ENCODE assay signal across 8 cellular contexts in genomic region chr17:67800495-67800928, GRCh38. TPM values are rescaled to one million over a fixed set of nuclear protein-coding genes. Genes with fewer than 3 reads are reported as not detected.
A peak's percentile ranks its signal among the peaks of the same experiment; 100 is the strongest.
DNase-seq lines count a peak whose midpoint lies in the region; ATAC-seq and TF ChIP-seq lines count a peak whose summit lies in the region.

No MANE protein-coding gene starts in this region.

- TF ChIP-seq CTCF in LNCaP clone FGC (IDR thresholded peaks at IDR 0.05; ENCODE audit: control insufficient read depth, extremely low read depth, insufficient read depth) (peak; percentile 69), RWPE2 (IDR thresholded peaks at IDR 0.05; ENCODE audit: poor library complexity, severe bottlenecking) (peak; percentile 60), heart left ventricle (IDR thresholded peaks at IDR 0.05) (peak; percentile 45 to 72 (median 60)), psoas muscle (IDR thresholded peaks at IDR 0.05) (peak; percentile 56)

- H3K4me3 ChIP-seq in LNCaP clone FGC (ENCODE audit: low read depth, low read length) (no peak overlapping the region), RWPE2 (ENCODE audit: severe bottlenecking) (no peak overlapping the region), adipocyte (ENCODE audit: low read length) (no peak overlapping the region), heart left ventricle (no peak overlapping the region), psoas muscle (no peak overlapping the region)

- H3K9me3 ChIP-seq in RWPE2 (ENCODE audit: severe bottlenecking) (peaks cover 2% of the 10 kb centered on the region), adipocyte (ENCODE audit: control insufficient read depth, low read length) (no peaks in the 10 kb centered on the region), heart left ventricle (no peaks in the 10 kb centered on the region), psoas muscle (no peaks in the 10 kb centered on the region)

- ATAC-seq in GM21529 (IDR thresholded peaks at IDR 0.05; ENCODE audit: unreplicated experiment) (peak; percentile 91), RWPE2 (ENCODE audit: low read depth) (peak; percentile 75; the same call in 2 of the 3 replicates), heart left ventricle (peak; percentile 55 to 94 (median 94)), psoas muscle (peak; percentile 76 to 95 (median 92))

- H3K9ac ChIP-seq in adipocyte (ENCODE audit: low read length): no peak overlapping the region

- no peak for TF ChIP-seq POLR2A in heart left ventricle (IDR thresholded peaks at IDR 0.05)

- H3K36me3 ChIP-seq in RWPE2 (ENCODE audit: low read depth) (no peaks in the 10 kb centered on the region), adipocyte (ENCODE audit: control insufficient read depth, insufficient read depth, low read length, severe bottlenecking) (no peaks in the 10 kb centered on the region), heart left ventricle (no peaks in the 10 kb centered on the region), psoas muscle (ENCODE audit: insufficient read depth in 1 of 2, low read depth in 1 of 2) (no peaks in the 10 kb centered on the region)

- 33 to 46% (median 39%) methylated on average over 7 of the region's 7 CpGs for WGBS in heart left ventricle, 4 donors
- WGBS in psoas muscle, 3 donors: 33 to 37% (median 34%) methylated on average over 7 of the region's 7 CpGs

- intact Hi-C loops in heart left ventricle (cut with DNase I): loop anchor here in 1 of 10 donors (2.0 kb wide), 1 partner anchor 24 kb away; the partner anchor contains the start of gene BPTF
- intact Hi-C loops in psoas muscle (cut with DNase I): no loop called here

- DNase-seq in DMS114 treated with DMSO at 0.1 percent for 48 hours (lab: John Stamatoyannopoulos, UW; ENCODE audit: unreplicated experiment) (peak; percentile 74), LNCaP clone FGC (ENCODE audit: low read depth) (peak; percentile 30), RWPE2 (ENCODE audit: low spot score) (no peak), adipocyte (ENCODE audit: low read depth) (peak; percentile 79), heart left ventricle (peak; percentile 73 to 81 (median 75)), psoas muscle (peak; percentile 75 to 80), T1000 (lab: John Stamatoyannopoulos, UW) (no peak)

- H3K4me1 ChIP-seq in RWPE2 (ENCODE audit: insufficient read depth, poor library complexity, severe bottlenecking) (no peaks in the 10 kb centered on the region), adipocyte (ENCODE audit: control insufficient read depth, insufficient read depth, low read length) (no peaks in the 10 kb centered on the region), heart left ventricle (peaks cover 0 to 11% (median 0%) of the 10 kb centered on the region in 12 donors), psoas muscle (no peaks in the 10 kb centered on the region)

- H3K27me3 ChIP-seq in RWPE2 (ENCODE audit: insufficient read depth, poor library complexity, severe bottlenecking): no peaks in the 10 kb centered on the region
- H3K27me3 ChIP-seq in adipocyte (replicated peaks; ENCODE audit: control insufficient read depth, insufficient read depth, low read length): no peaks in the 10 kb centered on the region
- no peaks in the 10 kb centered on the region for H3K27me3 ChIP-seq in heart left ventricle
- no peaks in the 10 kb centered on the region for H3K27me3 ChIP-seq in psoas muscle (ENCODE audit: insufficient read depth in 3 of 3, low read length in 2 of 3)

- H3K27ac ChIP-seq in RWPE2 (ENCODE audit: poor library complexity, severe bottlenecking) (no peak overlapping the region), heart left ventricle (no peak overlapping the region), psoas muscle (no peak overlapping the region)

RNA-seq across cellular contexts. Expression of gene BPTF, which starts 24.8 kb away (rescaled TPM):
- 10 to 100 TPM; 50.5 to 96.9 (median 77.6) TPM for total RNA-seq in heart left ventricle
- polyA plus RNA-seq in heart left ventricle: 10 to 100 TPM; 16.7 to 20.2 TPM
- total RNA-seq in psoas muscle: 10 to 100 TPM; 48.0 to 60.9 (median 55.0) TPM
- polyA plus RNA-seq in psoas muscle: 10 to 100 TPM in 2 of 3 donors, 1 to 10 TPM in 1; 10.0 to 24.6 (median 11.7) TPM

Comparison
In these comparisons a context has a peak if more than half of its experiments do, and no peak if none do; other contexts are left out.
1. DNase-seq: peak in DMS114 treated with DMSO at 0.1 percent for 48 hours (single experiment), LNCaP clone FGC (single experiment), adipocyte (single experiment), heart left ventricle (5 of 5) and psoas muscle (2 of 2); none in RWPE2 (single experiment) and T1000 (single experiment).
2. Peak in every context shown above with its lines, with median percentiles within 50 percentile points of each other: ATAC-seq and CTCF ChIP-seq.